Comparison of ENCODE assay signal across 36 cellular contexts in genomic region chr3:84922682-84923081, GRCh38. TPM values are rescaled to one million over a fixed set of nuclear protein-coding genes. Genes with fewer than 3 reads are reported as not detected.
DNase-seq lines count a peak whose midpoint lies in the region; ATAC-seq, FAIRE-seq and TF ChIP-seq lines count a peak whose summit lies in the region.
"Had no signal": no experiment of that assay in that cellular context is flagged by ENCODE, and none has a peak within 500 bp of the region (broad histone marks: within the 10 kb centered on the region; RNA-seq: fewer than 3 reads in every experiment).

No MANE protein-coding gene starts in this region.

- no peak for FAIRE-seq in HepG2 (lab: Jason Lieb, UNC)
- FAIRE-seq in H1 (lab: Jason Lieb, UNC): peak; percentile 58
- FAIRE-seq: A549, D721Med had no signal

- H3K79me1 ChIP-seq in IMR-90 (ENCODE audit: low read depth in 1 of 2, low read length in 2 of 2): no peaks in the 10 kb centered on the region
- H3K79me1 ChIP-seq in H1 (ENCODE audit: low read depth, low read length): no peaks in the 10 kb centered on the region

- H3K4me1 ChIP-seq in HepG2 (ENCODE audit: insufficient read depth, low read length) (no peaks in the 10 kb centered on the region), right lobe of liver (no peaks in the 10 kb centered on the region), IMR-90 (ENCODE audit: control insufficient read depth, insufficient read depth, low read length) (no peaks in the 10 kb centered on the region), H1 (replicated peaks in 1 of 4; ENCODE audit: control insufficient read depth in 3 of 4, insufficient read depth in 4 of 4, low read length in 3 of 4) (no peaks in the 10 kb centered on the region), SK-N-SH (ENCODE audit: control insufficient read depth in 1 of 2, insufficient read depth in 2 of 2, low read depth in 1 of 2, low read length in 1 of 2) (no peaks in the 10 kb centered on the region)
- H3K4me1 ChIP-seq: A549; BE2C; BLaER1; BLaER1 treated with 17β-estradiol and CSF1 and Interleukin-3, amounts not matched to agents 10 nM and 100 nM; Caco-2 had no signal

- CTCF ChIA-PET in HepG2 (lab: Yijun Ruan, JAX; ENCODE audit: low intra/inter-chr PET ratio, low total read pairs): no interaction called here
- CTCF ChIA-PET in IMR-90 (lab: Yijun Ruan, JAX): no interaction called here
- CTCF ChIA-PET in H1 (lab: Charles Lee; ENCODE audit: partially characterized antibody): no interaction called here
- CTCF ChIA-PET in SK-N-SH (lab: Yijun Ruan, JAX): no interaction called here

- H4K5ac ChIP-seq in IMR-90 (ENCODE audit: low read depth, low read length) (no peak overlapping the region), H1 (ENCODE audit: insufficient read length, low read depth, low read length) (no peak overlapping the region)

- no peak for TF ChIP-seq RAD21 in HepG2 (CRISPR knock-in tag; IDR thresholded peaks at IDR 0.05)
- no peak for TF ChIP-seq RAD21 in IMR-90 (IDR thresholded peaks at IDR 0.05; ENCODE audit: low read length)
- TF ChIP-seq RAD21 in H1 (IDR thresholded peaks at IDR 0.05 in 1 of 2, conservative IDR thresholded peaks at IDR 0.05 in 1 of 2; ENCODE audit: low read depth in 2 of 2, low read length in 2 of 2): no peak
- TF ChIP-seq RAD21 in SK-N-SH (IDR thresholded peaks at IDR 0.05; ENCODE audit: low read length): no peak

- H4K8ac ChIP-seq in IMR-90 (ENCODE audit: low read depth in 2 of 2, low read length in 2 of 2): no peak overlapping the region
- H4K8ac ChIP-seq in H1 (ENCODE audit: extremely low read depth, insufficient read depth, low read length): no peak overlapping the region

- ATAC-seq in HepG2 (no peak), right lobe of liver (no peak), IMR-90 (ENCODE audit: low read depth) (no peak)
- ATAC-seq: A549; CD8-positive, alpha-beta T cell had no signal

- dilution Hi-C loops in IMR-90 (cut with HindIII; ENCODE audit: low sequenced_read_pairs, unreplicated experiment): no loop called here

- POLR2A ChIA-PET in HepG2 (lab: Yijun Ruan, JAX): no interaction called here
- POLR2A ChIA-PET in IMR-90 (lab: Charles Lee; ENCODE audit: unreplicated experiment): no interaction called here
- POLR2A ChIA-PET in H1 (lab: Charles Lee; ENCODE audit: partially characterized antibody): no interaction called here
- POLR2A ChIA-PET in SK-N-SH (lab: Yijun Ruan, JAX): no interaction called here

- H3K9me3 ChIP-seq in HepG2 (ENCODE audit: low read length) (no peaks in the 10 kb centered on the region), right lobe of liver (no peaks in the 10 kb centered on the region), IMR-90 (ENCODE audit: control insufficient read depth, insufficient read depth, low read length) (0 out of 2 replicates have a peak, but pooled peaks cover 2% of the 10 kb centered on the region), H1 (ENCODE audit: insufficient read depth in 2 of 2, low read depth in 1 of 2, low read length in 1 of 2) (peaks cover 0 to 6% of the 10 kb centered on the region in 2 experiments; a peak in 1 of 4 replicates), SK-N-SH (no peaks in the 10 kb centered on the region)
- H3K9me3 ChIP-seq: A549, BE2C, Caco-2 had no signal

- TF ChIP-seq POLR2A in HepG2 (IDR thresholded peaks at IDR 0.05; ENCODE audit: insufficient read depth in 1 of 2, low read depth in 2 of 2, low read length in 2 of 2) (no peak), right lobe of liver (IDR thresholded peaks at IDR 0.05) (no peak), IMR-90 (IDR thresholded peaks at IDR 0.05; ENCODE audit: low read depth, low read length) (no peak), H1 (IDR thresholded peaks at IDR 0.05; ENCODE audit: control extremely low read depth in 1 of 2, low read depth in 2 of 2, low read length in 2 of 2) (no peak)

- H2BK5ac ChIP-seq in IMR-90 (ENCODE audit: low read depth, low read length, poor library complexity, severe bottlenecking) (no peak overlapping the region), H1 (ENCODE audit: low read depth, low read length) (no peak overlapping the region)

- DNase-seq in HepG2 (ENCODE audit: low spot score) (no peak), right lobe of liver (no peak), IMR-90 (no peak), H1 (ENCODE audit: low read depth in 1 of 2, low spot score in 2 of 2) (no peak), SK-N-SH (no peak), AG20443 (ENCODE audit: low spot score) (no peak)
- DNase-seq: 8988T; ACHN; AML-193; BE2C; C1 segment of cervical spinal cord; Caco-2; Calu3; CD4-positive, alpha-beta memory T cell; CD4-positive, alpha-beta T cell; CD4-positive, CD25-positive, alpha-beta regulatory T cell; CD8-positive, alpha-beta memory T cell; CD8-positive, alpha-beta T cell; COR-L47; DMS 273 treated with DMSO at 0.1 percent for 48 hours; DMS153; DMS53; DMS79; DMS79 treated with DMSO at 0.1 percent for 48 hours; DND-41; EL had no signal

- H2AK9ac ChIP-seq in IMR-90 (replicated peaks; ENCODE audit: low read depth, low read length, poor library complexity): no peak overlapping the region

- H3K79me2 ChIP-seq in HepG2 (ENCODE audit: insufficient read depth, low read length) (no peaks in the 10 kb centered on the region), H1 (ENCODE audit: control insufficient read depth in 1 of 2, insufficient read depth in 2 of 2, low read length in 2 of 2) (no peaks in the 10 kb centered on the region), SK-N-SH (ENCODE audit: insufficient read depth) (no peaks in the 10 kb centered on the region)

- H3K27me3 ChIP-seq in HepG2 (ENCODE audit: control insufficient read depth in 1 of 2, insufficient read depth in 2 of 2, low read length in 2 of 2): no peaks in the 10 kb centered on the region
- H3K27me3 ChIP-seq in right lobe of liver: no peaks in the 10 kb centered on the region
- no peaks in the 10 kb centered on the region for H3K27me3 ChIP-seq in IMR-90 (ENCODE audit: control insufficient read depth, insufficient read depth, low read length)
- no peaks in the 10 kb centered on the region for H3K27me3 ChIP-seq in H1 (replicated peaks in 1 of 4; ENCODE audit: control insufficient read depth in 3 of 4, extremely low read depth in 1 of 4, insufficient read depth in 3 of 4, low read length in 3 of 4)
- H3K27me3 ChIP-seq in SK-N-SH (ENCODE audit: insufficient read depth): no peaks in the 10 kb centered on the region
- H3K27me3 ChIP-seq: BE2C; BLaER1; BLaER1 treated with 17β-estradiol and CSF1 and Interleukin-3, amounts not matched to agents 10 nM and 100 nM had no signal

- H4K91ac ChIP-seq in IMR-90 (ENCODE audit: insufficient read depth, low read depth, low read length) (no peak overlapping the region), H1 (replicated peaks; ENCODE audit: insufficient read length, low read length) (no peak overlapping the region)

- intact Hi-C loops in HepG2 (cut with micrococcal nuclease; ENCODE audit: unreplicated experiment) (no loop called here), right lobe of liver (cut with DNase I) (no loop called here), IMR-90 (cut with micrococcal nuclease) (no loop called here)

- H3K4ac ChIP-seq in IMR-90 (ENCODE audit: low read depth, low read length) (no peak overlapping the region), H1 (replicated peaks; ENCODE audit: insufficient read length, low read depth, low read length) (no peak overlapping the region)

- TF ChIP-seq CTCF in HepG2 (CRISPR knock-in tag; IDR thresholded peaks at IDR 0.05) (no peak), right lobe of liver (IDR thresholded peaks at IDR 0.05) (no peak), IMR-90 (conservative IDR thresholded peaks at IDR 0.05; ENCODE audit: low read depth, low read length) (no peak), H1 (IDR thresholded peaks at IDR 0.05; ENCODE audit: control extremely low read depth in 1 of 3, insufficient read depth in 1 of 3, low read depth in 1 of 3, low read length in 3 of 3) (no peak), SK-N-SH (IDR thresholded peaks at IDR 0.05) (no peak)

- H2BK12ac ChIP-seq in H1 (ENCODE audit: low read depth, low read length): no peak overlapping the region

- H3K56ac ChIP-seq in IMR-90 (ENCODE audit: extremely low read depth, insufficient read depth, low read length) (no peak overlapping the region), H1 (replicated peaks; ENCODE audit: insufficient read length, low read depth, low read length) (no peak overlapping the region)

- H3K9me1 ChIP-seq in IMR-90 (ENCODE audit: insufficient read depth, low read length): no peaks in the 10 kb centered on the region

- H3K23me2 ChIP-seq in H1 (ENCODE audit: low read depth, low read length): no peaks in the 10 kb centered on the region

- H3K9me2 ChIP-seq in SK-N-SH: no peaks in the 10 kb centered on the region

- H3K36me3 ChIP-seq in HepG2 (replicated peaks in 1 of 2; ENCODE audit: control insufficient read depth in 1 of 2, insufficient read depth in 2 of 2, low read length in 2 of 2) (no peaks in the 10 kb centered on the region), right lobe of liver (no peaks in the 10 kb centered on the region), IMR-90 (ENCODE audit: control insufficient read depth, insufficient read depth, low read length) (no peaks in the 10 kb centered on the region), H1 (ENCODE audit: control insufficient read depth in 2 of 4, insufficient read depth in 4 of 4, low read length in 3 of 4) (no peaks in the 10 kb centered on the region), SK-N-SH (replicated peaks in 1 of 2; ENCODE audit: control insufficient read depth in 1 of 2, insufficient read depth in 2 of 2, low read length in 1 of 2) (no peaks in the 10 kb centered on the region)
- H3K36me3 ChIP-seq: BE2C; BLaER1; BLaER1 treated with 17β-estradiol and CSF1 and Interleukin-3, amounts not matched to agents 10 nM and 100 nM had no signal

- in situ Hi-C loops in HepG2 (cut with HindIII; ENCODE audit: extremely low pct_ligation_motif_present, low pct_unique_long_range_greater_than_20kb): no loop called here
- in situ Hi-C loops in IMR-90 (cut with MboI; ENCODE audit: low sequenced_read_pairs): no loop called here

- H3K4me2 ChIP-seq in HepG2 (ENCODE audit: low read depth, low read length) (no peak overlapping the region), IMR-90 (ENCODE audit: low read depth, low read length) (no peak overlapping the region), H1 (ENCODE audit: insufficient read depth in 1 of 2, low read depth in 2 of 2, low read length in 2 of 2) (no peak overlapping the region), SK-N-SH (no peak overlapping the region)
- H3K4me2 ChIP-seq: A549; BLaER1; BLaER1 treated with 17β-estradiol and CSF1 and Interleukin-3, amounts not matched to agents 10 nM and 100 nM had no signal

- H2BK15ac ChIP-seq in IMR-90 (ENCODE audit: low read depth, low read length) (no peak overlapping the region), H1 (ENCODE audit: low read length) (no peak overlapping the region)

- no peak overlapping the region for H2AFZ ChIP-seq in HepG2 (ENCODE audit: low read length)
- no peak overlapping the region for H2AFZ ChIP-seq in IMR-90 (replicated peaks; ENCODE audit: low read length, poor library complexity)
- H2AFZ ChIP-seq in H1 (ENCODE audit: low read length): no peak overlapping the region
- H2AFZ ChIP-seq in SK-N-SH (ENCODE audit: low read depth): no peak overlapping the region

- H3K4me3 ChIP-seq in HepG2 (replicated peaks in 1 of 3; ENCODE audit: insufficient read depth in 1 of 3, low read depth in 2 of 3, low read length in 3 of 3) (no peak overlapping the region), right lobe of liver (no peak overlapping the region), IMR-90 (ENCODE audit: insufficient read depth, low read depth, low read length) (no peak overlapping the region), H1 (ENCODE audit: extremely low read depth in 1 of 4, insufficient read depth in 2 of 4, low read depth in 3 of 4, low read length in 4 of 4) (no peak overlapping the region), SK-N-SH (ENCODE audit: low read depth in 2 of 2, low read length in 1 of 2) (no peak overlapping the region)
- H3K4me3 ChIP-seq: A549; BLaER1; BLaER1 treated with 17β-estradiol and CSF1 and Interleukin-3, amounts not matched to agents 10 nM and 100 nM had no signal

- H3K18ac ChIP-seq in IMR-90 (ENCODE audit: low read depth, low read length) (no peak overlapping the region), H1 (ENCODE audit: extremely low read depth, low read length) (no peak overlapping the region)

- WGBS in HepG2 (ENCODE audit: low lambda C conversion rate): 3% methylated on average over 3 of the region's 3 CpGs
- 57% methylated on average over 3 of the region's 3 CpGs for WGBS in right lobe of liver (ENCODE audit: insufficient coverage, low coverage, low lambda C conversion rate, missing lambda C conversion rate)
- WGBS in IMR-90 (ENCODE audit: extremely low coverage in 2 of 2, insufficient read length in 1 of 2), 2 experiments: no CpG with 5 or more reads among the region's 3 CpGs
- 85% methylated on average over 3 of the region's 3 CpGs; no CpG with 5 or more reads in 1 of the 2 experiments for WGBS in H1 (ENCODE audit: extremely low coverage in 1 of 2, insufficient coverage in 1 of 2, insufficient read length in 1 of 2, insufficient replicate concordance in 2 of 2, low coverage in 1 of 2, low lambda C conversion rate in 2 of 2, missing lambda C conversion rate in 1 of 2), 2 experiments
- WGBS in SK-N-SH (ENCODE audit: low lambda C conversion rate): 10% methylated on average over 3 of the region's 3 CpGs

- H2AK5ac ChIP-seq in IMR-90 (ENCODE audit: low read depth, low read length): no peak overlapping the region
- H2AK5ac ChIP-seq in H1 (ENCODE audit: low read depth, low read length): no peak overlapping the region

- TF ChIP-seq EP300 in HepG2 (IDR thresholded peaks at IDR 0.05; ENCODE audit: low read depth in 2 of 2, low read length in 2 of 2) (no peak), HepG2 (CRISPR knock-in tag; IDR thresholded peaks at IDR 0.05; ENCODE audit: borderline replicate concordance) (no peak), H1 (IDR thresholded peaks at IDR 0.05; ENCODE audit: borderline replicate concordance in 1 of 2, low read depth in 2 of 2, low read length in 2 of 2) (no peak), SK-N-SH (IDR thresholded peaks at IDR 0.05; ENCODE audit: borderline replicate concordance in 1 of 2, low read depth in 1 of 2, low read length in 1 of 2) (no peak)

- no peak overlapping the region for H3K9ac ChIP-seq in HepG2 (ENCODE audit: insufficient read depth, low read depth, low read length)
- no peak overlapping the region for H3K9ac ChIP-seq in IMR-90 (ENCODE audit: low read depth, low read length)
- no peak overlapping the region for H3K9ac ChIP-seq in H1 (replicated peaks in 1 of 4; ENCODE audit: extremely low read depth in 1 of 4, low read depth in 3 of 4, low read length in 3 of 4)
- H3K9ac ChIP-seq in SK-N-SH: no peak overlapping the region
- H3K9ac ChIP-seq: BLaER1; BLaER1 treated with 17β-estradiol and CSF1 and Interleukin-3, amounts not matched to agents 10 nM and 100 nM had no signal

- no peak overlapping the region for H3K14ac ChIP-seq in IMR-90 (replicated peaks; ENCODE audit: low read depth, low read length)
- H3K14ac ChIP-seq in H1 (ENCODE audit: insufficient read length): no peak overlapping the region

- no peak overlapping the region for H2BK20ac ChIP-seq in IMR-90 (ENCODE audit: low read depth, low read length)
- H2BK20ac ChIP-seq in H1 (ENCODE audit: low read length): no peak overlapping the region

- H3K27ac ChIP-seq in HepG2 (ENCODE audit: extremely low read length, insufficient read depth, low read length) (no peak overlapping the region), right lobe of liver (no peak overlapping the region), IMR-90 (ENCODE audit: insufficient read depth, low read length) (no peak overlapping the region), H1 (ENCODE audit: low read depth, low read length) (no peak overlapping the region), SK-N-SH (ENCODE audit: low read depth in 2 of 2, low read length in 1 of 2) (no peak overlapping the region)
- H3K27ac ChIP-seq: 22Rv1; A549; BLaER1; BLaER1 treated with 17β-estradiol and CSF1 and Interleukin-3, amounts not matched to agents 10 nM and 100 nM; C4-2B had no signal

- no peak overlapping the region for H3K23ac ChIP-seq in IMR-90 (ENCODE audit: low read depth, low read length)
- H3K23ac ChIP-seq in H1 (ENCODE audit: insufficient read length): no peak overlapping the region

- no TSS peak for BruUV-seq in HepG2 (replicated peaks; lab: Mats Ljungman, UMichigan)
- BruUV-seq in IMR-90 (replicated peaks; lab: Mats Ljungman, UMichigan): no TSS peak

- H4K20me1 ChIP-seq in HepG2 (ENCODE audit: insufficient read depth, low read length) (no peaks in the 10 kb centered on the region), IMR-90 (ENCODE audit: insufficient read depth, low read length) (no peaks in the 10 kb centered on the region), H1 (replicated peaks in 1 of 2; ENCODE audit: control insufficient read depth in 1 of 2, insufficient read depth in 2 of 2, low read length in 2 of 2) (no peaks in the 10 kb centered on the region), SK-N-SH (ENCODE audit: insufficient read depth) (no peaks in the 10 kb centered on the region)
- H4K20me1 ChIP-seq: BLaER1; BLaER1 treated with 17β-estradiol and CSF1 and Interleukin-3, amounts not matched to agents 10 nM and 100 nM had no signal

- H2BK120ac ChIP-seq in IMR-90 (ENCODE audit: low read depth, low read length): no peak overlapping the region
- no peak overlapping the region for H2BK120ac ChIP-seq in H1 (replicated peaks; ENCODE audit: low read depth, low read length)

- H3F3A ChIP-seq in SK-N-SH (replicated peaks; ENCODE audit: insufficient read depth): no peaks in the 10 kb centered on the region

RNA-seq across cellular contexts. Expression of gene CADM2, which starts 36.1 kb away (rescaled TPM):
- total RNA-seq in HepG2 (2016; rRNA removed; fragmentation: Illumina TruSeq; extraction: Trizol) (not detected in 2 replicates), right lobe of liver (1 to 10 TPM in 2 of 6 experiments, under 1 TPM in 4; under 0.01 to 1.7 (median 0.15) TPM), IMR-90 (2012; rRNA removed) (under 0.01 TPM in 1 of 2 replicates, not detected in the other)
- not detected in 2 replicates for total RNA-seq in HepG2 (2016; cell fraction: cytosol; rRNA removed; fragmentation: Illumina TruSeq; extraction: Trizol; ENCODE audit: low read depth)
- total RNA-seq in HepG2 (2016; cell fraction: insoluble cytoplasmic fraction; rRNA removed; fragmentation: Illumina TruSeq; extraction: Trizol): not detected in 2 replicates
- total RNA-seq in HepG2 (2016; cell fraction: membrane; rRNA removed; fragmentation: Illumina TruSeq; extraction: Trizol): not detected in 2 replicates
- total RNA-seq in HepG2 (2016; cell fraction: nucleus; rRNA removed; fragmentation: Illumina TruSeq; extraction: Trizol): not detected in 2 replicates
- polyA plus RNA-seq in HepG2 (2011; rRNA removed) (not detected in 2 replicates), IMR-90 (2012; rRNA removed) (not detected in 2 replicates), H1 (2011; rRNA removed) (14.9 and 28.3 TPM in 2 replicates), SK-N-SH (2012; rRNA removed) (0.46 and 0.60 TPM in 2 replicates)
- 0.04 TPM in 1 of 2 replicates, not detected in the other for polyA plus RNA-seq in HepG2 (2011; cell fraction: cytosol; rRNA removed)
- polyA plus RNA-seq in HepG2 (2011; cell fraction: nucleus; rRNA removed): 0.21 TPM in 1 of 2 replicates, not detected in the other
- not detected in 2 replicates for polyA plus RNA-seq in HepG2 (2012)
- polyA plus RNA-seq in HepG2 (2016; cell fraction: cytosol; fragmentation: Illumina TruSeq; extraction: Trizol; ENCODE audit: low read depth): not detected in 2 replicates
- not detected in 2 replicates for polyA plus RNA-seq in HepG2 (2016; cell fraction: insoluble cytoplasmic fraction; fragmentation: Illumina TruSeq; extraction: Trizol; ENCODE audit: low read depth)
- polyA plus RNA-seq in HepG2 (2016; cell fraction: membrane; fragmentation: Illumina TruSeq; extraction: Trizol; ENCODE audit: low read depth): not detected in 2 replicates
- not detected in 2 replicates for polyA plus RNA-seq in HepG2 (2016; cell fraction: nucleus; fragmentation: Illumina TruSeq; extraction: Trizol; ENCODE audit: insufficient read depth, low read depth)
- polyA minus RNA-seq in HepG2 (2011; rRNA and poly(A)+ RNA removed; ENCODE audit: low replicate concordance): 0.12 TPM in 1 of 2 replicates, not detected in the other
- not detected in 2 replicates for polyA minus RNA-seq in HepG2 (2011; cell fraction: cytosol; rRNA and poly(A)+ RNA removed)
- not detected in 2 replicates for polyA minus RNA-seq in HepG2 (2011; cell fraction: nucleus; rRNA and poly(A)+ RNA removed)
- polyA plus RNA-seq in IMR-90 (2012; cell fraction: cytosol; rRNA removed): not detected in 2 replicates
- polyA plus RNA-seq in IMR-90 (2012; cell fraction: nucleus; rRNA removed; ENCODE audit: low replicate concordance): 0.03 TPM in 1 of 2 replicates, not detected in the other
- total RNA-seq in H1 (2021; fragmentation: NEBNext Ultra II Directional; extraction: Animal tissue kit (Norgen Biotek cat#: 25700)): 20.2 and 20.9 TPM in 2 replicates
- polyA plus RNA-seq in H1 (2011; cell fraction: cytosol; rRNA removed): 10.8 TPM
- 98.6 TPM for polyA plus RNA-seq in H1 (2011; cell fraction: nucleus; rRNA removed)
- 10.7 to 15.9 TPM (median 13.4 TPM) in 4 replicates for polyA plus RNA-seq in H1 (2012, experiment 1 of 2)
- polyA plus RNA-seq in H1 (2012, experiment 2 of 2): 4.8 TPM
- polyA plus RNA-seq in H1 (2013, experiment 1 of 2): 16.1 TPM
- 15.3 TPM for polyA plus RNA-seq in H1 (2013, experiment 2 of 2)
- 29.8 and 31.0 TPM in 2 replicates for polyA minus RNA-seq in H1 (2011; rRNA and poly(A)+ RNA removed)
- polyA minus RNA-seq in H1 (2011; cell fraction: cytosol; rRNA and poly(A)+ RNA removed): 21.1 TPM
- 304 TPM for polyA minus RNA-seq in H1 (2011; cell fraction: nucleus; rRNA and poly(A)+ RNA removed)
- 0.54 and 0.67 TPM in 2 replicates for polyA plus RNA-seq in SK-N-SH (2012; cell fraction: cytosol; rRNA removed)
- polyA plus RNA-seq in SK-N-SH (2012; cell fraction: nucleus; rRNA removed): 0.77 and 1.5 TPM in 2 replicates
- total RNA-seq: A172; Caco-2; CD4-positive, CD25-positive, alpha-beta regulatory T cell had no signal
- polyA plus RNA-seq: AG04450; BJ; CD14-positive monocyte; CD4-positive, CD25-positive, alpha-beta regulatory T cell; CD8-positive, alpha-beta memory T cell had no signal
